In the genomic region with DNA sequence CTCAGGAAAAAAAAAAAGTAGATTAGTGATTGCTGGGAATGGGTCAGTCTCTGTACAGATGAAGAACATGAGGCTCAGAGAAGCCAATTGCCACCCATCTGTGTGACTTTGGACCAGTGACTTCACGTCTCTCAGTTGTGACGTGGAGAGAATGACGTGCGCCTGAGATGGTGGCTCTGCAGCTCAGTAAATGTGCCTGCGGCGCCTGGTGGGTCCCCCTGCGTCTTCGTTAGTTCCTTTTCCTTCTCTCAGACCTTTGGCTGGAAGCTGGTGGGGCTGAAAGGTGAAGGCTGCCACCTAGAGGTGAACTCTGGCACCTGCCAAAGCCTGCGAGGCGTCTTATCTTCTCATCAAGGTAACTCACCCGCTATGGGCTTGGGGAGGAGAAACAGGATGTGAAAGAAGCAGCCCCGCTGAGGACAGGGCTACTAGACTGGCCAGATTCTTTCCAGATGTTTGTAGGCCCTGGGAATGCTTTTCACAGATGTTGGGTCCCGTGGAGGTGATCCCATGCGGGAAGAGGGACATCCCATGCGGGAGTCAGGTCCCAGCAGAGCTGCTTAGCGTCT, we compare ENCODE assay signal across 8 cellular contexts. TPM values are rescaled to one million over a fixed set of nuclear protein-coding genes. Genes with fewer than 3 reads are reported as not detected.
DNase-seq lines count a peak whose midpoint lies in the region; ATAC-seq, FAIRE-seq and TF ChIP-seq lines count a peak whose summit lies in the region.

No MANE protein-coding gene starts in this region.

- peaks cover 19% of the 10 kb centered on the region for H3K4me1 Mint-ChIP-seq in activated T-cell treated with anti-CD3 and anti-CD28 coated beads, Interleukin-2, amount 50 U/mL, for 4 hours (ENCODE audit: low read depth)
- H3K4me1 Mint-ChIP-seq in neural crest cell, result peaks cover 14% of the 10 kb centered on the region
- peaks cover 16% of the 10 kb centered on the region for H3K4me1 Mint-ChIP-seq in stimulated activated naive CD8-positive, alpha-beta T cell treated with anti-CD3 and anti-CD28 coated beads, Interleukin-15, amount 100 ng/mL, for 72 hours

- peak; percentile 96 for DNase-seq in DMS79 (lab: John Stamatoyannopoulos, UW)
- DNase-seq in H54 (ENCODE audit: insufficient read length, low spot score), result peak; percentile 68
- peak; percentile 92 for DNase-seq in LoVo (ENCODE audit: low spot score)
- peak; percentile 96 for DNase-seq in RKO (ENCODE audit: low spot score)
- DNase-seq in activated T-cell treated with anti-CD3 and anti-CD28 coated beads, Interleukin-2, amount 50 U/mL, for 4 hours, result peak; percentile 88
- DNase-seq in fibroblast of mammary gland (ENCODE audit: low read depth), result peak; percentile 90
- peak; percentile 90 for DNase-seq in neural crest cell (ENCODE audit: low read depth, low spot score)
- peak; percentile 94 to 95 for DNase-seq in stimulated activated naive CD8-positive, alpha-beta T cell treated with anti-CD3 and anti-CD28 coated beads, Interleukin-15, amount 100 ng/mL, for 72 hours

- H3K4me3 Mint-ChIP-seq in activated T-cell treated with anti-CD3 and anti-CD28 coated beads, Interleukin-2, amount 50 U/mL, for 4 hours, result peak overlapping the region; percentile 50
- peak overlapping the region; percentile 5 for H3K4me3 Mint-ChIP-seq in neural crest cell
- H3K4me3 Mint-ChIP-seq in stimulated activated naive CD8-positive, alpha-beta T cell treated with anti-CD3 and anti-CD28 coated beads, Interleukin-15, amount 100 ng/mL, for 72 hours, result peak overlapping the region; percentile 70 to 71

- H3K36me3 Mint-ChIP-seq in activated T-cell treated with anti-CD3 and anti-CD28 coated beads, Interleukin-2, amount 50 U/mL, for 4 hours (ENCODE audit: insufficient read depth), result no peaks in the 10 kb centered on the region
- H3K36me3 Mint-ChIP-seq in neural crest cell (ENCODE audit: low read depth), result no peaks in the 10 kb centered on the region

- H3K27ac Mint-ChIP-seq in neural crest cell (ENCODE audit: unreplicated experiment), result no peak overlapping the region
- H3K27ac Mint-ChIP-seq in stimulated activated naive CD8-positive, alpha-beta T cell treated with anti-CD3 and anti-CD28 coated beads, Interleukin-15, amount 100 ng/mL, for 72 hours, result peak overlapping the region in 1 of 2 donors; percentile 77

- H3K9me3 Mint-ChIP-seq in activated T-cell treated with anti-CD3 and anti-CD28 coated beads, Interleukin-2, amount 50 U/mL, for 4 hours, result no peaks in the 10 kb centered on the region
- no peaks in the 10 kb centered on the region for H3K9me3 Mint-ChIP-seq in neural crest cell
- no peaks in the 10 kb centered on the region for H3K9me3 Mint-ChIP-seq in stimulated activated naive CD8-positive, alpha-beta T cell treated with anti-CD3 and anti-CD28 coated beads, Interleukin-15, amount 100 ng/mL, for 72 hours

- H3K27me3 Mint-ChIP-seq in activated T-cell treated with anti-CD3 and anti-CD28 coated beads, Interleukin-2, amount 50 U/mL, for 4 hours (ENCODE audit: low read depth), result no peaks in the 10 kb centered on the region
- H3K27me3 Mint-ChIP-seq in neural crest cell (ENCODE audit: low read depth), result peaks cover 4% of the 10 kb centered on the region
- H3K27me3 Mint-ChIP-seq in stimulated activated naive CD8-positive, alpha-beta T cell treated with anti-CD3 and anti-CD28 coated beads, Interleukin-15, amount 100 ng/mL, for 72 hours, result no peaks in the 10 kb centered on the region

- FAIRE-seq in H54 (lab: Jason Lieb, UNC), result peak; percentile 83

- TF ChIP-seq CTCF in fibroblast of mammary gland (conservative IDR thresholded peaks at IDR 0.05; ENCODE audit: control insufficient read depth, insufficient read depth, low read depth, low read length) (peak; percentile 97), neural crest cell (conservative IDR thresholded peaks at IDR 0.05) (peak; percentile 97)

- no peak overlapping the region for H3K4me3 ChIP-seq in fibroblast of mammary gland (ENCODE audit: control insufficient read depth, low read depth, low read length)

- ATAC-seq in activated T-cell treated with anti-CD3 and anti-CD28 coated beads, Interleukin-2, amount 50 U/mL, for 4 hours, result peak; percentile 96
- peak; percentile 97 for ATAC-seq in stimulated activated naive CD8-positive, alpha-beta T cell treated with anti-CD3 and anti-CD28 coated beads, Interleukin-15, amount 100 ng/mL, for 72 hours

- no peak for TF ChIP-seq POLR2A in H54 (IDR thresholded peaks at IDR 0.05; ENCODE audit: low read depth, low read length)

RNA-seq across cellular contexts. Expression of a gene that starts 8.7 kb away (rescaled TPM):
- 1 to 10 TPM; 5.5 to 9.3 (median 7.2) TPM for total RNA-seq in activated T-cell treated with anti-CD3 and anti-CD28 coated beads, Interleukin-2, amount 50 U/mL, for 4 hours
- total RNA-seq in neural crest cell, result 23.5 and 23.7 TPM in 2 replicates

RNA-seq across cellular contexts. Expression of a gene that starts 19.5 kb away (rescaled TPM):
- 10 to 100 TPM; 15.1 to 17.1 (median 15.1) TPM for total RNA-seq in activated T-cell treated with anti-CD3 and anti-CD28 coated beads, Interleukin-2, amount 50 U/mL, for 4 hours
- 36.2 and 40.9 TPM in 2 replicates for total RNA-seq in neural crest cell

RNA-seq across cellular contexts. Expression of a gene that starts 55.8 kb away (rescaled TPM):
- total RNA-seq in activated T-cell treated with anti-CD3 and anti-CD28 coated beads, Interleukin-2, amount 50 U/mL, for 4 hours, result under 1 TPM; 0.49 to 0.90 (median 0.66) TPM
- total RNA-seq in neural crest cell, result 45.5 and 45.8 TPM in 2 replicates

Comparison
In these comparisons a context has a peak if more than half of its experiments do, and no peak if none do; other contexts are left out.
1. H3K4me3 Mint-ChIP-seq: peak in every context shown above with its lines; median percentile 70 in stimulated activated naive CD8-positive, alpha-beta T cell treated with anti-CD3 and anti-CD28 coated beads, Interleukin-15, amount 100 ng/mL, for 72 hours; 50 in activated T-cell treated with anti-CD3 and anti-CD28 coated beads, Interleukin-2, amount 50 U/mL, for 4 hours; 5 in neural crest cell.
2. RNA of a gene that starts 55.8 kb away (total RNA-seq): 45.5 to 45.8 TPM in neural crest cell; 0.49 to 0.90 TPM in activated T-cell treated with anti-CD3 and anti-CD28 coated beads, Interleukin-2, amount 50 U/mL, for 4 hours; every median in the first group is over 10 times any median in the second.
3. Peak in every context shown above with its lines, with median percentiles within 50 percentile points of each other: DNase-seq.